8 cellular contexts compared by ENCODE assay signal in genomic region chr3:141878326-141878725, GRCh38. TPM values are rescaled to one million over a fixed set of nuclear protein-coding genes. Genes with fewer than 3 reads are reported as not detected.
A peak's percentile ranks its signal among the peaks of the same experiment; 100 is the strongest.
DNase-seq lines count a peak whose midpoint lies in the region; ATAC-seq and TF ChIP-seq lines count a peak whose summit lies in the region.

No MANE protein-coding gene starts in this region.

- H3K36me3 ChIP-seq in BLaER1: peaks cover 10% of the 10 kb centered on the region; the same call in 1 of the 2 replicates
- H3K36me3 ChIP-seq in muscle layer of colon (ENCODE audit: insufficient read depth, low read length): no peaks in the 10 kb centered on the region

- no peaks in the 10 kb centered on the region for H3K27me3 Mint-ChIP-seq in IgD-negative memory B cell

- H3K36me3 Mint-ChIP-seq in IgD-negative memory B cell: peaks cover 2% of the 10 kb centered on the region

- in situ Hi-C loops in astrocyte of the spinal cord (cut with HindIII; ENCODE audit: low sequenced_read_pairs): no loop called here

- ATAC-seq in HG03095 (IDR thresholded peaks at IDR 0.05; ENCODE audit: unreplicated experiment): no peak

- H3K4me1 Mint-ChIP-seq in IgD-negative memory B cell: peaks cover 23 to 35% (median 26%) of the 10 kb centered on the region in 3 donors

- peak overlapping the region; percentile 94; the same call in 1 of the 2 replicates for H3K27ac ChIP-seq in BLaER1
- no peak overlapping the region for H3K27ac ChIP-seq in muscle layer of colon (ENCODE audit: low read depth, low read length)

- H3K4me3 ChIP-seq in BLaER1 (peak overlapping the region; percentile 93), astrocyte of the spinal cord (ENCODE audit: low read depth, low read length) (peak overlapping the region; percentile 67), muscle layer of colon (ENCODE audit: low read depth in 1 of 2, low read length in 2 of 2) (peak overlapping the region; percentile 87 to 89)

- no peaks in the 10 kb centered on the region for H3K9me3 Mint-ChIP-seq in IgD-negative memory B cell

- peak overlapping the region; percentile 80 for H3K4me2 ChIP-seq in BLaER1

- TF ChIP-seq CTCF in astrocyte of the spinal cord (IDR thresholded peaks at IDR 0.05; ENCODE audit: low read depth, low read length): no peak

- DNase-seq in astrocyte of the spinal cord (ENCODE audit: low read depth, low spot score) (peak; percentile 22), midbrain (lab: John Stamatoyannopoulos, UW) (no peak), NCI-H526 treated with DMSO at 0.1 percent for 48 hours (lab: John Stamatoyannopoulos, UW) (no peak), hypothalamus (lab: John Stamatoyannopoulos, UW) (no peak)

- peaks cover 49% of the 10 kb centered on the region for H3K4me1 ChIP-seq in BLaER1
- H3K4me1 ChIP-seq in muscle layer of colon (ENCODE audit: insufficient read depth, low read length): peaks cover 21% of the 10 kb centered on the region

- H3K9ac ChIP-seq in BLaER1 (peak overlapping the region; percentile 97), muscle layer of colon (ENCODE audit: low read length) (peak overlapping the region; percentile 86)

- no peaks in the 10 kb centered on the region for H3K9me3 ChIP-seq in BLaER1
- H3K9me3 ChIP-seq in muscle layer of colon (ENCODE audit: low read length): no peaks in the 10 kb centered on the region

- H3K27me3 ChIP-seq in BLaER1 (peaks cover 8% of the 10 kb centered on the region), muscle layer of colon (ENCODE audit: control insufficient read depth in 1 of 2, insufficient read depth in 2 of 2, low read length in 2 of 2) (no peaks in the 10 kb centered on the region)

- H3K4me3 Mint-ChIP-seq in IgD-negative memory B cell: peak overlapping the region; percentile 26 to 97 (median 66)

- peaks cover 63% of the 10 kb centered on the region for H4K20me1 ChIP-seq in BLaER1

- peak overlapping the region; percentile 1 to 78 (median 76) for H3K27ac Mint-ChIP-seq in IgD-negative memory B cell

RNA-seq across cellular contexts. Expression of gene ATP1B3, which starts 1.9 kb away (rescaled TPM):
- 73.4 TPM for polyA plus RNA-seq in IgD-negative memory B cell
